36 cellular contexts compared by ENCODE assay signal in genomic region chr19:34856052-34856451, GRCh38.
"Had no signal": no experiment of that assay in that cellular context is flagged by ENCODE, and none has a peak within 500 bp of the region (broad histone marks: within the 10 kb centered on the region; RNA-seq: fewer than 3 reads in every experiment).

No MANE protein-coding gene starts in this region.

- H3K4me3 ChIP-seq: MG63 had no signal

- H3K9me3 ChIP-seq: MG63 had no signal

- DNase-seq: Karpas-422, Kasumi-1, MG63, MM.1S, MV-4-11, NCI-H1048, NCI-H1092, NCI-H1092 treated with DMSO at 0.1 percent for 48 hours, NCI-H1105, NCI-H1105 treated with DMSO at 0.1 percent for 48 hours, NCI-H1417, NCI-H1417 treated with DMSO at 0.1 percent for 48 hours, NCI-H1436, NCI-H1436 treated with DMSO at 0.1 percent for 48 hours, NCI-H146, NCI-H1694, NCI-H1694 treated with DMSO at 0.1 percent for 48 hours, NCI-H187, NCI-H187 treated with DMSO at 0.1 percent for 48 hours, NCI-H1930, NCI-H2029, NCI-H2029 treated with DMSO at 0.1 percent for 48 hours, NCI-H2081, NCI-H2081 treated with DMSO at 0.1 percent for 48 hours, NCI-H2107, NCI-H2171, NCI-H2171 treated with DMSO at 0.1 percent for 48 hours, NCI-H2227 treated with DMSO at 0.1 percent for 48 hours, NCI-H226, NCI-H345, NCI-H446, NCI-H446 treated with DMSO at 0.1 percent for 48 hours, NCI-H510A, NCI-H510A treated with DMSO at 0.1 percent for 48 hours, NCI-H524, NCI-H524 treated with DMSO at 0.1 percent for 48 hours had no signal

- H3K36me3 ChIP-seq: MG63 had no signal
